ENCODE assay signal across 8 cellular contexts in the genomic region with DNA sequence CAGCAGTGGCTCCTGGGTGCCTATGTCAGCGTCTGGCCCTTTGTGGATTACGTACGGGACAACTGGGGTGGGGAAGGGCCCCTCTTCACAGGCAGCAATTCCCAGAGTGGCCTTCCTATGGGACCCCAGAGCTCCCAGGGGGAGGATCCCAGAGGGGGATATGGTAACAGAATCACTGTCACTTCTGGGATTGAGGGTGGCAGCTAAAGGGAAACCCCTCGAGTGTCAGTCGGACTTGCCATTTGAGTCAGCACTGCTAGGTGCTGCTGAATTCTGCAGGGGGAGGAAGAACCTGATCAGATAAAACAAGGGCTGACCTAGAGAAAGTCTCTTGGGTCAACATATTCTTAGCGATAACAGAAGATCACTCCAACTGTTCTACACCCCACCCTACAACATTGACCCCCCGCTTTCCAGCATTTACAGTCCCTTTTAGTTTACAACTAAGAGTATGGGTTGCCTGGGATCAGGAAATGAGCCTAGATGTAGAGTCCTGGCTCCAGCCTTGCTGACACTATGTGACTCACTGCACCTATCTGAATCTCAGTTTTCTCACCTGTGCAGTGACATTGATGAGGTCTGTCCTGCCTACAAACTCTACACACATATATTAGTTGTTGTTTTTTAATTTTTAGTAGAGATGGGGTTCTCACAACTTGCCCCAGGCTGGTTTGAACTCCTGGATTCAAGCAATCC. TPM values are rescaled to one million over a fixed set of nuclear protein-coding genes. Genes with fewer than 3 reads are reported as not detected.
DNase-seq lines count a peak whose midpoint lies in the region; ATAC-seq, FAIRE-seq and TF ChIP-seq lines count a peak whose summit lies in the region.

No MANE protein-coding gene starts in this region.

- TF ChIP-seq CTCF in AG04449 (IDR thresholded peaks at IDR 0.05; ENCODE audit: insufficient read depth, low read length, missing control alignments): no peak
- no peak for TF ChIP-seq CTCF in endothelial cell of umbilical vein (IDR thresholded peaks at IDR 0.05; ENCODE audit: extremely low read depth in 1 of 2, insufficient read depth in 1 of 2, low read depth in 1 of 2, low read length in 2 of 2)
- no peak for TF ChIP-seq CTCF in neural progenitor cell (IDR thresholded peaks at IDR 0.05)

- BruUV-seq in endothelial cell of umbilical vein (replicated peaks; lab: Mats Ljungman, UMichigan): no TSS peak

- peak overlapping the region; percentile 52 for H3K4me3 ChIP-seq in AG04449 (ENCODE audit: low read depth, low read length)
- peak overlapping the region; percentile 61 to 78 (median 71) for H3K4me3 ChIP-seq in endothelial cell of umbilical vein (replicated peaks in 1 of 3; ENCODE audit: insufficient read depth in 1 of 3, low read depth in 1 of 3, low read length in 3 of 3)
- H3K4me3 ChIP-seq in neural progenitor cell: peak overlapping the region; percentile 48

- no peaks in the 10 kb centered on the region for H3K9me1 ChIP-seq in endothelial cell of umbilical vein (replicated peaks; ENCODE audit: control insufficient read depth, extremely low read depth, insufficient read depth, low read length)

- H3K4me2 ChIP-seq in endothelial cell of umbilical vein (ENCODE audit: insufficient read depth, low read length) (peak overlapping the region; percentile 76), neural progenitor cell (peak overlapping the region; percentile 85)

- H3K4me1 Mint-ChIP-seq in neural progenitor cell: peaks cover 60% of the 10 kb centered on the region

- H3K79me2 ChIP-seq in endothelial cell of umbilical vein (ENCODE audit: control insufficient read depth, insufficient read depth, low read length): no peaks in the 10 kb centered on the region
- no peaks in the 10 kb centered on the region for H3K79me2 ChIP-seq in neural progenitor cell (ENCODE audit: low read depth)

- DNase-seq in AG04449 (ENCODE audit: low read depth, low spot score) (no peak), T-helper 2 cell (peak in 3 of 5 experiments; percentile 10 to 90 (median 36)), endothelial cell of umbilical vein (ENCODE audit: low read depth, low spot score) (peak; percentile 22), neural progenitor cell (ENCODE audit: low spot score) (no peak), iPS-NIHi7 (ENCODE audit: extremely low spot score) (no peak), retina (no peak)

- H3K4me3 Mint-ChIP-seq in neural progenitor cell: peak overlapping the region; percentile 83

- peak overlapping the region; percentile 98 for H3K27ac Mint-ChIP-seq in neural progenitor cell

- CTCF ChIA-PET in AG04449 (lab: Yijun Ruan, JAX) (interaction anchor here (0.7 to 1.6 kb wide), 5 partner anchors 9 to 76 kb away, joined by 3 to 5 read pairs (median 4); no protein-coding TSS in a partner anchor), endothelial cell of umbilical vein (lab: Charles Lee) (interaction anchor here (0.6 to 2.4 kb wide), 13 partner anchors 8 to 213 kb away, joined by 3 to 12 read pairs (median 3); partner anchors contain the start of gene DDIT4)

- intact Hi-C loops in endothelial cell of umbilical vein (cut with micrococcal nuclease): no loop called here

- no peak for TF ChIP-seq POLR2A in endothelial cell of umbilical vein (IDR thresholded peaks at IDR 0.05; ENCODE audit: low read depth, low read length)

- peaks cover 17% of the 10 kb centered on the region for H3K4me1 ChIP-seq in endothelial cell of umbilical vein (ENCODE audit: control insufficient read depth, extremely low read depth, insufficient read depth, low read length)
- H3K4me1 ChIP-seq in neural progenitor cell: peaks cover 67% of the 10 kb centered on the region

- H2AFZ ChIP-seq in endothelial cell of umbilical vein (ENCODE audit: low read depth, low read length): peak overlapping the region; percentile 98
- H2AFZ ChIP-seq in neural progenitor cell (replicated peaks): no peak overlapping the region

- no peaks in the 10 kb centered on the region for H4K20me1 ChIP-seq in endothelial cell of umbilical vein (replicated peaks; ENCODE audit: control insufficient read depth, extremely low read depth, insufficient read depth, low read length)
- no peaks in the 10 kb centered on the region for H4K20me1 ChIP-seq in neural progenitor cell (ENCODE audit: low read depth)

- no peaks in the 10 kb centered on the region for H3K36me3 ChIP-seq in endothelial cell of umbilical vein (ENCODE audit: control insufficient read depth in 2 of 2, extremely low read depth in 1 of 2, insufficient read depth in 2 of 2, low read length in 2 of 2)
- H3K36me3 ChIP-seq in neural progenitor cell: no peaks in the 10 kb centered on the region

- H3K27me3 ChIP-seq in endothelial cell of umbilical vein (ENCODE audit: control insufficient read depth in 2 of 2, insufficient read depth in 2 of 2, low read length in 2 of 2) (no peaks in the 10 kb centered on the region), neural progenitor cell (no peaks in the 10 kb centered on the region)

- H3K9me3 Mint-ChIP-seq in neural progenitor cell: no peaks in the 10 kb centered on the region

- H3K9me3 ChIP-seq in endothelial cell of umbilical vein (replicated peaks; ENCODE audit: control insufficient read depth, insufficient read depth, low read length) (no peaks in the 10 kb centered on the region), neural progenitor cell (ENCODE audit: low read depth) (no peaks in the 10 kb centered on the region)

- peak overlapping the region; percentile 76 for H3K9ac ChIP-seq in endothelial cell of umbilical vein (replicated peaks; ENCODE audit: extremely low read depth, insufficient read depth, low read length)
- no peak overlapping the region for H3K9ac ChIP-seq in neural progenitor cell

- H3F3A ChIP-seq in neural progenitor cell (ENCODE audit: low read depth): peaks cover 70% of the 10 kb centered on the region

- H3K36me3 Mint-ChIP-seq in neural progenitor cell: no peaks in the 10 kb centered on the region

- H3K27me3 Mint-ChIP-seq in neural progenitor cell (ENCODE audit: insufficient read depth, low read depth): peaks cover 9% of the 10 kb centered on the region

- POLR2A ChIA-PET in AG04449 (lab: Yijun Ruan, JAX) (interaction anchor here (0.6 to 4.8 kb wide), 3 partner anchors 13 to 173 kb away, joined by 4 to 89 read pairs (median 4); partner anchors contain the start of gene DDIT4), endothelial cell of umbilical vein (lab: Charles Lee) (interaction anchor here (0.6 to 2.7 kb wide), 3 partner anchors 13 to 59 kb away, joined by 3 to 23 read pairs (median 9); partner anchors contain the start of gene DDIT4)

- dilution Hi-C loops in endothelial cell of umbilical vein (cut with MboI; ENCODE audit: extremely low pct_ligation_motif_present, low sequenced_read_pairs): no loop called here

- H3K27ac ChIP-seq in endothelial cell of umbilical vein (ENCODE audit: insufficient read depth, low read depth, low read length): peak overlapping the region; percentile 26
- H3K27ac ChIP-seq in neural progenitor cell: peak overlapping the region; percentile 96

- FAIRE-seq in endothelial cell of umbilical vein (lab: Jason Lieb, UNC): no peak

- ATAC-seq in GM19023 (IDR thresholded peaks at IDR 0.05; ENCODE audit: unreplicated experiment): peak; percentile 48
- peak; percentile 42 for ATAC-seq in HG03097 (IDR thresholded peaks at IDR 0.05; ENCODE audit: low FRiP score, unreplicated experiment)

TF ChIP-seq in endothelial cell of umbilical vein, 7 proteins besides CTCF, POLR2A, EP300 and RAD21 (continues in another document):
- TF ChIP-seq JUN (IDR thresholded peaks at IDR 0.05; ENCODE audit: borderline replicate concordance, insufficient read depth, insufficient read length, low read depth) (no peak), MYC (IDR thresholded peaks at IDR 0.05; ENCODE audit: low read depth, low read length) (no peak), FOS (IDR thresholded peaks at IDR 0.05; ENCODE audit: borderline replicate concordance, insufficient read depth, low read length) (no peak), POLR2AphosphoS5 (IDR thresholded peaks at IDR 0.05; ENCODE audit: insufficient read depth, low read depth, low read length) (no peak), MAX (IDR thresholded peaks at IDR 0.05; ENCODE audit: insufficient read depth, insufficient read length) (no peak)

RNA-seq across cellular contexts. Expression of gene DDIT4, which starts 12.3 kb away (rescaled TPM):
- total RNA-seq in endothelial cell of umbilical vein (53.0 and 60.4 TPM in 2 replicates), neural progenitor cell (ENCODE audit: low replicate concordance) (257 and 436 TPM in 2 replicates)
- polyA plus RNA-seq in endothelial cell of umbilical vein: 64.2 and 65.3 TPM in 2 replicates
- 36.6 and 46.9 TPM in 2 replicates for polyA plus RNA-seq in endothelial cell of umbilical vein (2011; cell fraction: cytosol; rRNA removed)
- polyA plus RNA-seq in endothelial cell of umbilical vein (2011; cell fraction: nucleus; rRNA removed): 55.1 and 67.4 TPM in 2 replicates
- 35.9 and 40.5 TPM in 2 replicates for polyA plus RNA-seq in endothelial cell of umbilical vein (2012)
- 64.6 and 66.6 TPM in 2 replicates for polyA minus RNA-seq in endothelial cell of umbilical vein
- polyA minus RNA-seq in endothelial cell of umbilical vein (2011; cell fraction: cytosol; rRNA and poly(A)+ RNA removed): 248 TPM
- polyA minus RNA-seq in endothelial cell of umbilical vein (2011; cell fraction: nucleus; rRNA and poly(A)+ RNA removed): 57.9 and 87.9 TPM in 2 replicates

RNA-seq across cellular contexts. Expression of gene ASCC1, which starts 45.4 kb away (rescaled TPM):
- 24.9 and 28.2 TPM in 2 replicates for total RNA-seq in endothelial cell of umbilical vein
- polyA plus RNA-seq in endothelial cell of umbilical vein: 14.9 and 16.0 TPM in 2 replicates
- polyA plus RNA-seq in endothelial cell of umbilical vein (2011; cell fraction: cytosol; rRNA removed): 19.2 and 19.8 TPM in 2 replicates
- 13.6 and 15.4 TPM in 2 replicates for polyA plus RNA-seq in endothelial cell of umbilical vein (2011; cell fraction: nucleus; rRNA removed)
- polyA plus RNA-seq in endothelial cell of umbilical vein (2012): 24.8 and 28.0 TPM in 2 replicates
- polyA minus RNA-seq in endothelial cell of umbilical vein: 15.5 and 29.6 TPM in 2 replicates
- 30.7 TPM for polyA minus RNA-seq in endothelial cell of umbilical vein (2011; cell fraction: cytosol; rRNA and poly(A)+ RNA removed)
- 14.8 and 16.6 TPM in 2 replicates for polyA minus RNA-seq in endothelial cell of umbilical vein (2011; cell fraction: nucleus; rRNA and poly(A)+ RNA removed)
- total RNA-seq in neural progenitor cell (ENCODE audit: low replicate concordance): 41.8 and 49.5 TPM in 2 replicates

RNA-seq across cellular contexts. Expression of gene ANAPC16, which starts 45.7 kb away (rescaled TPM):
- total RNA-seq in endothelial cell of umbilical vein (44.2 and 44.4 TPM in 2 replicates), neural progenitor cell (ENCODE audit: low replicate concordance) (130 and 217 TPM in 2 replicates)
- 32.2 and 38.1 TPM in 2 replicates for polyA plus RNA-seq in endothelial cell of umbilical vein
- polyA plus RNA-seq in endothelial cell of umbilical vein (2011; cell fraction: cytosol; rRNA removed): 43.3 and 47.2 TPM in 2 replicates
- 16.6 and 16.9 TPM in 2 replicates for polyA plus RNA-seq in endothelial cell of umbilical vein (2011; cell fraction: nucleus; rRNA removed)
- 39.8 and 46.4 TPM in 2 replicates for polyA plus RNA-seq in endothelial cell of umbilical vein (2012)
- polyA minus RNA-seq in endothelial cell of umbilical vein: 21.9 and 28.2 TPM in 2 replicates
- 20.9 TPM for polyA minus RNA-seq in endothelial cell of umbilical vein (2011; cell fraction: cytosol; rRNA and poly(A)+ RNA removed)
- polyA minus RNA-seq in endothelial cell of umbilical vein (2011; cell fraction: nucleus; rRNA and poly(A)+ RNA removed): 3.8 and 5.8 TPM in 2 replicates

Comparison
In these comparisons a context has a peak if more than half of its experiments do, and no peak if none do; other contexts are left out.
1. DNase-seq: peak in T-helper 2 cell (3 of 5) and endothelial cell of umbilical vein (single experiment); none in AG04449 (single experiment), neural progenitor cell (single experiment), iPS-NIHi7 (single experiment) and retina (single experiment).
2. Peak in every context shown above with its lines, with median percentiles within 50 percentile points of each other: H3K4me3 ChIP-seq.